1 cellular context compared by ENCODE assay signal in genomic region chr1:1243807-1244191, GRCh38.
TF ChIP-seq lines count a peak whose summit lies in the region.

No MANE protein-coding gene starts in this region.

TF ChIP-seq in K562, 482 proteins besides CTCF, POLR2A, EP300 and RAD21:
- TF ChIP-seq RBFOX2 (IDR thresholded peaks at IDR 0.05; ENCODE audit: low read depth, low read length) (peak; percentile 28; the same call in 1 of the 2 replicates), PCBP1 (IDR thresholded peaks at IDR 0.05; ENCODE audit: low read depth, low read length, poor library complexity, severe bottlenecking) (no peak)
